22 cellular contexts compared by ENCODE assay signal in genomic region chr15:25238126-25238525, GRCh38.
DNase-seq lines count a peak whose midpoint lies in the region; ATAC-seq, FAIRE-seq and TF ChIP-seq lines count a peak whose summit lies in the region.
"Had no signal": no experiment of that assay in that cellular context is flagged by ENCODE, and none has a peak within 500 bp of the region (broad histone marks: within the 10 kb centered on the region; RNA-seq: fewer than 3 reads in every experiment).

No MANE protein-coding gene starts in this region.

- H3K9ac ChIP-seq in kidney (ENCODE audit: low read length in 2 of 2) = no peak overlapping the region
- H3K9ac ChIP-seq: KMS-11, SK-N-SH had no signal

- H3K9me3 ChIP-seq in kidney (ENCODE audit: control insufficient read depth in 1 of 2, low read length in 2 of 2) = peaks cover 0 to 4% of the 10 kb centered on the region in 2 donors
- H3K9me3 ChIP-seq in spleen = peaks cover 0 to 100% (median 74%) of the 10 kb centered on the region in 8 donors
- H3K9me3 ChIP-seq: SK-N-SH had no signal

- no peak for FAIRE-seq in kidney (lab: Jason Lieb, UNC)
- FAIRE-seq: D721Med had no signal

- 86 to 97% (median 89%) methylated on average over 7 to 11 of the region's 11 CpGs for WGBS in spleen, 5 donors

- H3K4me1 Mint-ChIP-seq in chondrocyte (ENCODE audit: low read depth) = no peaks in the 10 kb centered on the region
- no peaks in the 10 kb centered on the region for H3K4me1 Mint-ChIP-seq in activated CD4-positive, alpha-beta T cell treated with anti-CD3 and anti-CD28 coated beads, Interleukin-2, amount 10 ng/mL, durations not matched to agents 24 days and 14 days
- H3K4me1 Mint-ChIP-seq: CD4-positive, CD25-positive, alpha-beta regulatory T cell; GM23338; H9; IgD-negative memory B cell had no signal

- H3K4me3 Mint-ChIP-seq in chondrocyte (ENCODE audit: unreplicated experiment) = no peak overlapping the region
- no peak overlapping the region for H3K4me3 Mint-ChIP-seq in activated CD4-positive, alpha-beta T cell treated with anti-CD3 and anti-CD28 coated beads, Interleukin-2, amount 10 ng/mL, durations not matched to agents 24 days and 14 days
- H3K4me3 Mint-ChIP-seq: CD4-positive, CD25-positive, alpha-beta regulatory T cell; GM23338; H9; IgD-negative memory B cell had no signal

- no peaks in the 10 kb centered on the region for H3K27me3 ChIP-seq in spleen (replicated peaks in 1 of 7)

- H3K4me1 ChIP-seq in kidney (ENCODE audit: control insufficient read depth in 1 of 2, insufficient read depth in 1 of 2, low read depth in 1 of 2, low read length in 2 of 2) (no peaks in the 10 kb centered on the region), spleen (no peaks in the 10 kb centered on the region)

- H3K27me3 Mint-ChIP-seq in chondrocyte (ENCODE audit: low read depth) = no peaks in the 10 kb centered on the region
- H3K27me3 Mint-ChIP-seq in activated CD4-positive, alpha-beta T cell treated with anti-CD3 and anti-CD28 coated beads, Interleukin-2, amount 10 ng/mL, durations not matched to agents 24 days and 14 days = no peaks in the 10 kb centered on the region
- H3K27me3 Mint-ChIP-seq: CD4-positive, CD25-positive, alpha-beta regulatory T cell; IgD-negative memory B cell had no signal

- no peak overlapping the region for H3K27ac Mint-ChIP-seq in chondrocyte (ENCODE audit: unreplicated experiment)
- no peak overlapping the region for H3K27ac Mint-ChIP-seq in activated CD4-positive, alpha-beta T cell treated with anti-CD3 and anti-CD28 coated beads, Interleukin-2, amount 10 ng/mL, durations not matched to agents 24 days and 14 days
- H3K27ac Mint-ChIP-seq: CD4-positive, CD25-positive, alpha-beta regulatory T cell; GM23338; H9; IgD-negative memory B cell had no signal

- peak; percentile 3 for DNase-seq in activated gamma-delta T cell treated with Interleukin-2 at 50 U/mL for 16 hours
- no peak for DNase-seq in activated gamma-delta T cell (lab: John Stamatoyannopoulos, UW)
- DNase-seq in chondrocyte (ENCODE audit: low spot score) = peak; percentile 70
- peak; percentile 48 for DNase-seq in kidney
- peak; percentile 63 for DNase-seq in spleen
- no peak for DNase-seq in activated CD4-positive, alpha-beta T cell treated with anti-CD3 and anti-CD28 coated beads, Interleukin-2, amount 10 ng/mL, durations not matched to agents 24 days and 14 days
- DNase-seq: CD4-positive, CD25-positive, alpha-beta regulatory T cell; H9; MM.1S; NCI-H1417; NCI-H1694; NCI-H2029 treated with DMSO at 0.1 percent for 48 hours; NCI-H446 treated with DMSO at 0.1 percent for 48 hours; NCI-H526 treated with DMSO at 0.1 percent for 48 hours; RPMI8226; SK-N-SH had no signal

- H3K27ac ChIP-seq in kidney (ENCODE audit: low read depth in 2 of 2, low read length in 2 of 2) (no peak overlapping the region), spleen (no peak overlapping the region)
- H3K27ac ChIP-seq: KMS-11 had no signal

- ATAC-seq in GM19035 (IDR thresholded peaks at IDR 0.05; ENCODE audit: unreplicated experiment) (no peak), GM21360 (IDR thresholded peaks at IDR 0.05; ENCODE audit: unreplicated experiment) (no peak)
- ATAC-seq: GM23338 had no signal

- H3K4me3 ChIP-seq in kidney (ENCODE audit: low read length in 2 of 2) (no peak overlapping the region), spleen (no peak overlapping the region)
- H3K4me3 ChIP-seq: GM23338 had no signal

- peaks cover 38% of the 10 kb centered on the region for H3K9me3 Mint-ChIP-seq in chondrocyte (ENCODE audit: low read depth)
- peaks cover 10% of the 10 kb centered on the region for H3K9me3 Mint-ChIP-seq in activated CD4-positive, alpha-beta T cell treated with anti-CD3 and anti-CD28 coated beads, Interleukin-2, amount 10 ng/mL, durations not matched to agents 24 days and 14 days

- no peak for TF ChIP-seq POLR2A in spleen (IDR thresholded peaks at IDR 0.05)

- no peaks in the 10 kb centered on the region for H3K36me3 ChIP-seq in kidney (ENCODE audit: control insufficient read depth in 1 of 2, insufficient read depth in 2 of 2, low read length in 2 of 2)
- H3K36me3 ChIP-seq in spleen = no peaks in the 10 kb centered on the region

- H3K36me3 Mint-ChIP-seq in chondrocyte (ENCODE audit: low read depth) = peaks cover 2% of the 10 kb centered on the region
- no peaks in the 10 kb centered on the region for H3K36me3 Mint-ChIP-seq in activated CD4-positive, alpha-beta T cell treated with anti-CD3 and anti-CD28 coated beads, Interleukin-2, amount 10 ng/mL, durations not matched to agents 24 days and 14 days (ENCODE audit: low read depth)
- H3K36me3 Mint-ChIP-seq: CD4-positive, CD25-positive, alpha-beta regulatory T cell; IgD-negative memory B cell had no signal

- intact Hi-C loops in kidney (cut with DNase I) (no loop called here), spleen (cut with DNase I; ENCODE audit: low total_unique reads) (no loop called here)
- intact Hi-C loops in activated CD4-positive, alpha-beta T cell treated with anti-CD3 and anti-CD28 coated beads, Interleukin-2, amount 10 ng/mL, durations not matched to agents 24 days and 14 days (cut with micrococcal nuclease) = no loop called here

- TF ChIP-seq CTCF in chondrocyte (IDR thresholded peaks at IDR 0.05) = no peak
- TF ChIP-seq CTCF in kidney (IDR thresholded peaks at IDR 0.05; ENCODE audit: borderline replicate concordance, extremely low read depth, insufficient read depth) = no peak
- TF ChIP-seq CTCF in spleen (IDR thresholded peaks at IDR 0.05 in 8 of 11, conservative IDR thresholded peaks at IDR 0.05 in 3 of 11) = no peak

Comparison
In these comparisons a context has a peak if more than half of its experiments do, and no peak if none do; other contexts are left out.
1. DNase-seq: peak in activated gamma-delta T cell treated with Interleukin-2 at 50 U/mL for 16 hours (single experiment), chondrocyte (single experiment), kidney (single experiment) and spleen (single experiment); none in activated gamma-delta T cell (single experiment) and activated CD4-positive, alpha-beta T cell treated with anti-CD3 and anti-CD28 coated beads, Interleukin-2, amount 10 ng/mL, durations not matched to agents 24 days and 14 days (single experiment).